Comparison of ENCODE assay signal across 8 cellular contexts in the genomic region with DNA sequence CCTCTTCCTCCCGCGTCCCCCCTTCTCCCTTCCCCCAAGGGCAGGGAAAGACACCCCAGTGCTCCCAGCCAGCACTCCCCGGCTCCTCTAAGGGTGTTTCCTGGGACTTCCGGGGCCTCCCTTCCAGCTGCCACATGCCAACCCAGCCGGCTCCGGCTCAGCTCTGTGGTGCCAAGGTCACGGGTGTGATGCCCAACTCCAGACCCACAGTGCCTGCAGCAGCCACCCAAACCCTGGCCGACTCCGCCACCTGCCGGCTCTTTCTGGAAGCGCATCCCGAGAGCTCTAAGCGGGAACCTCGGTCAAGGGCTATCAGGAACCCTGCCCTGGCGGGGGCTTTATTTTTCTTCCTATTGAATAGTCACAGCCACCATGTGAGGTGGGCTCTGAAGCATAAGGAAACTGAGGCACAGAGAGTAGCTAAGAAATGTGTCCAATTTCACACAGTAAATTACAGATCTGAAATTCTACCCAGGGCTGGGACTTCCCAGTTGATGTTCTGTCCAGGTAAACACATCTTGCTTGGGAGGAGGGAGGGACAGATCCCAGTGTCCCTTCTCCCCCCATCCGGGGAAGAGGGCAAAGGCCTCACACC. TPM values are rescaled to one million over a fixed set of nuclear protein-coding genes. Genes with fewer than 3 reads are reported as not detected.
DNase-seq lines count a peak whose midpoint lies in the region; ATAC-seq, FAIRE-seq and TF ChIP-seq lines count a peak whose summit lies in the region.

No MANE protein-coding gene starts in this region.

- H3K4me3 ChIP-seq in fibroblast of lung (replicated peaks in 1 of 4; ENCODE audit: control extremely low read depth in 1 of 4, insufficient read depth in 1 of 4, low read depth in 3 of 4, low read length in 4 of 4) = no peak overlapping the region

- no peaks in the 10 kb centered on the region for H3K4me1 ChIP-seq in fibroblast of lung (ENCODE audit: control insufficient read depth, extremely low read depth, insufficient read depth, low read length)

- H3K4me2 ChIP-seq in fibroblast of lung (ENCODE audit: extremely low read depth, insufficient read depth, low read length) = no peak overlapping the region

- H3K9ac ChIP-seq in fibroblast of lung (ENCODE audit: insufficient read depth, low read length) = no peak overlapping the region

- H3K4me1 Mint-ChIP-seq in nephron progenitor cell = peaks cover 18% of the 10 kb centered on the region

- ATAC-seq in HG02623 (IDR thresholded peaks at IDR 0.05; ENCODE audit: unreplicated experiment) = no peak

- peaks cover 47% of the 10 kb centered on the region for H3K27me3 ChIP-seq in fibroblast of lung (ENCODE audit: control insufficient read depth, insufficient read depth, low read length)

- TF ChIP-seq RAD21 in Ishikawa (IDR thresholded peaks at IDR 0.05; ENCODE audit: low read depth) = peak; percentile 94

- H3K27me3 Mint-ChIP-seq in nephron progenitor cell (ENCODE audit: low read depth, poor library complexity) = peaks cover 91% of the 10 kb centered on the region

- H2AFZ ChIP-seq in fibroblast of lung (ENCODE audit: low read length) = no peak overlapping the region

- H3K27ac ChIP-seq in fibroblast of lung (ENCODE audit: insufficient read depth, low read length) = no peak overlapping the region

- no peak for FAIRE-seq in RCC 7860 (lab: Jason Lieb, UNC)

- TF ChIP-seq CTCF in fibroblast of lung (conservative IDR thresholded peaks at IDR 0.05 in 1 of 2, IDR thresholded peaks at IDR 0.05 in 1 of 2; ENCODE audit: low read depth in 1 of 2, low read length in 2 of 2) = peak; percentile 91 to 94
- peak; percentile 94 for TF ChIP-seq CTCF in nephron progenitor cell (IDR thresholded peaks at IDR 0.05)

- H4K20me1 ChIP-seq in fibroblast of lung (ENCODE audit: control insufficient read depth, extremely low read depth, insufficient read depth, low read length) = no peaks in the 10 kb centered on the region

- H3K36me3 Mint-ChIP-seq in nephron progenitor cell (ENCODE audit: low read depth) = no peaks in the 10 kb centered on the region

- no peaks in the 10 kb centered on the region for H3K36me3 ChIP-seq in fibroblast of lung (ENCODE audit: control insufficient read depth, insufficient read depth, low read length)

- no peaks in the 10 kb centered on the region for H3K79me2 ChIP-seq in fibroblast of lung (ENCODE audit: control insufficient read depth, insufficient read depth, low read length)

- DNase-seq in EH (ENCODE audit: low read depth) = peak; percentile 67
- DNase-seq in RCC 7860 (ENCODE audit: low spot score) = peak; percentile 50
- peak; percentile 95 to 96 for DNase-seq in activated T-cell treated with anti-CD3 and anti-CD28 coated beads, Interleukin-2, amount 50 U/mL, for 48 hours
- peak; percentile 32 to 48 for DNase-seq in fibroblast of lung (ENCODE audit: low read depth in 2 of 2)
- peak; percentile 92 for DNase-seq in nephron progenitor cell
- peak; percentile 82 for DNase-seq in stimulated activated naive CD4-positive, alpha-beta T cell treated with Interleukin-2 at 50 U/mL for 16 hours (lab: John Stamatoyannopoulos, UW)

- H3K27ac Mint-ChIP-seq in nephron progenitor cell = no peak overlapping the region

- TF ChIP-seq EP300 in Ishikawa (IDR thresholded peaks at IDR 0.05; ENCODE audit: borderline replicate concordance) = no peak

- H3K9me3 ChIP-seq in fibroblast of lung (ENCODE audit: control insufficient read depth, insufficient read depth, low read depth, low read length) = no peaks in the 10 kb centered on the region

- no peaks in the 10 kb centered on the region for H3K9me3 Mint-ChIP-seq in nephron progenitor cell

- H3K4me3 Mint-ChIP-seq in nephron progenitor cell = no peak overlapping the region

TF ChIP-seq in Ishikawa, 13 proteins besides CTCF, POLR2A, EP300 and RAD21:
- TF ChIP-seq TEAD4 (IDR thresholded peaks at IDR 0.05) (no peak), CREB1 (IDR thresholded peaks at IDR 0.05; ENCODE audit: low read depth) (no peak), YY1 (IDR thresholded peaks at IDR 0.05; ENCODE audit: low read depth) (no peak)

RNA-seq across cellular contexts. Expression of a gene that starts 3.3 kb away (rescaled TPM):
- total RNA-seq in fibroblast of lung = under 0.01 and 0.26 TPM in 2 replicates
- polyA plus RNA-seq in fibroblast of lung = 0.05 TPM in 1 of 2 replicates, not detected in the other
- polyA plus RNA-seq in fibroblast of lung (2012) = 0.08 TPM in 1 of 2 replicates, not detected in the other
- polyA minus RNA-seq in fibroblast of lung (ENCODE audit: low replicate concordance) = not detected in 2 replicates

RNA-seq across cellular contexts. Expression of a gene that starts 13.5 kb away (rescaled TPM):
- 28.0 and 31.7 TPM in 2 replicates for total RNA-seq in fibroblast of lung
- polyA plus RNA-seq in fibroblast of lung = 30.4 and 43.1 TPM in 2 replicates
- polyA plus RNA-seq in fibroblast of lung (2012) = 24.5 and 28.5 TPM in 2 replicates
- 109 and 119 TPM in 2 replicates for polyA minus RNA-seq in fibroblast of lung (ENCODE audit: low replicate concordance)

RNA-seq across cellular contexts. Expression of a gene that starts 15.7 kb away (rescaled TPM):
- not detected in 2 replicates for total RNA-seq in fibroblast of lung
- polyA plus RNA-seq in fibroblast of lung = not detected in 2 replicates
- polyA plus RNA-seq in fibroblast of lung (2012) = not detected in 2 replicates
- polyA minus RNA-seq in fibroblast of lung (ENCODE audit: low replicate concordance) = not detected in 2 replicates

RNA-seq across cellular contexts. Expression of a gene that starts 41.7 kb away (rescaled TPM):
- total RNA-seq in fibroblast of lung = 0.17 and 0.26 TPM in 2 replicates
- 0.05 TPM in 1 of 2 replicates, not detected in the other for polyA plus RNA-seq in fibroblast of lung
- 0.09 and 0.16 TPM in 2 replicates for polyA plus RNA-seq in fibroblast of lung (2012)
- 0.19 and 1.2 TPM in 2 replicates for polyA minus RNA-seq in fibroblast of lung (ENCODE audit: low replicate concordance)

RNA-seq across cellular contexts. Expression of a gene that starts 44.8 kb away (rescaled TPM):
- total RNA-seq in fibroblast of lung = not detected in 2 replicates
- polyA plus RNA-seq in fibroblast of lung = not detected in 2 replicates
- polyA plus RNA-seq in fibroblast of lung (2012) = not detected in 2 replicates
- polyA minus RNA-seq in fibroblast of lung (ENCODE audit: low replicate concordance) = not detected in 2 replicates

Comparison
In these comparisons a context has a peak if more than half of its experiments do, and no peak if none do; other contexts are left out.
1. DNase-seq: peak in every context shown above with its lines; median percentile 96 in activated T-cell treated with anti-CD3 and anti-CD28 coated beads, Interleukin-2, amount 50 U/mL, for 48 hours; 92 in nephron progenitor cell; 82 in stimulated activated naive CD4-positive, alpha-beta T cell treated with Interleukin-2 at 50 U/mL for 16 hours; 67 in EH; 50 in RCC 7860; 40 in fibroblast of lung.